1 cellular context compared by ENCODE assay signal in the genomic region with DNA sequence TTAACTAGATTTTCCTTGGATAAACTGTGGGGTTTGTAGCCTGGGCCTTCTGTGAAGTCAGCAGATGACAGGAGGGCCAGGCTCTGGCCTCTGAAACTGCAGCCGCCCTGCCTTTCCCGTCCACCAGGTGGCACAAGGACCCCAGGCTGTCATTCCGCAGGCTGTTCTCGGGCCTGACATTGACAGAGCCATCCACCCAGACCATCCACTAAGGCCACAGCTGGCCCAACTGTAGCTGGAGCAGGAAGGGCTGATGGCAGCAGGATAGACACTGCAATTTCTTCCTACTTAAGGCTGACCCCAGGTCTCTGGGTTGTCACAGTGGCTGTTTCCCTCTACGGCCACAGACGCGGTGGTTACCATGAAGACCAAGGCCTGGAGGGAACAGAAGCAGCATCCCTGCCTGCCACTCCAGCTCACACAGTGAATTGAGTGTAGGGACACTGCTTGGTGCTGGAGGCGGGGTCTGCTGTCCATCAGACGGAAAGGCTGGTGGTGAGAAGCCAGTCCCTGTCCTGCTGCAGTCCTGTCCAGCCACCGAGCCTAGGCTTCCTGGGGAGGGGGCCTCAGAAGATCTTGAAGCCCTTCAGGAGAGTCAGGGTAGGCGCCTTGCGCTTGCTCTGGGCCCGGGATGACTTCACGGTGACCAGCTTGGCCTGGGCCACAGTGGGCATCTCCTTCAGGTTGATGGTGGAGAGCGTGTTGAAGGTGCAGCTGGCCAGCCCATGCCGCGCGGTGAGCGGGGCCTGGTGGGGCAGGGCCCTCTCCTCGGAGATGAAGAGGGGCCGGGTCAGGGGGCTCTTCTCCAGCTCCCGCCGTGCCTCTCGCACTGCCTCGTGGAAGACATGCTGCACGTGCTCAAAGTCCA.
TF ChIP-seq lines count a peak whose summit lies in the region.

No MANE protein-coding gene starts in this region.

TF ChIP-seq in HepG2, 621 proteins besides CTCF, POLR2A, EP300 and RAD21 (continued from another document and continues in another):
- TF ChIP-seq MXD4 (CRISPR knock-in tag; IDR thresholded peaks at IDR 0.05): peak; percentile 65; the same call in 1 of the 2 replicates
- TF ChIP-seq, protein P1, sequence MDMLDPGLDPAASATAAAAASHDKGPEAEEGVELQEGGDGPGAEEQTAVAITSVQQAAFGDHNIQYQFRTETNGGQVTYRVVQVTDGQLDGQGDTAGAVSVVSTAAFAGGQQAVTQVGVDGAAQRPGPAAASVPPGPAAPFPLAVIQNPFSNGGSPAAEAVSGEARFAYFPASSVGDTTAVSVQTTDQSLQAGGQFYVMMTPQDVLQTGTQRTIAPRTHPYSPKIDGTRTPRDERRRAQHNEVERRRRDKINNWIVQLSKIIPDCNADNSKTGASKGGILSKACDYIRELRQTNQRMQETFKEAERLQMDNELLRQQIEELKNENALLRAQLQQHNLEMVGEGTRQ (IDR thresholded peaks at IDR 0.05; ENCODE audit: low read depth, low read length): no peak
- TF ChIP-seq, protein P1 (CRISPR knock-in tag; IDR thresholded peaks at IDR 0.05; ENCODE audit: borderline replicate concordance): no peak
- no peak for TF ChIP-seq KLF15 (CRISPR knock-in tag; IDR thresholded peaks at IDR 0.05; ENCODE audit: borderline replicate concordance)
- TF ChIP-seq, protein P2, sequence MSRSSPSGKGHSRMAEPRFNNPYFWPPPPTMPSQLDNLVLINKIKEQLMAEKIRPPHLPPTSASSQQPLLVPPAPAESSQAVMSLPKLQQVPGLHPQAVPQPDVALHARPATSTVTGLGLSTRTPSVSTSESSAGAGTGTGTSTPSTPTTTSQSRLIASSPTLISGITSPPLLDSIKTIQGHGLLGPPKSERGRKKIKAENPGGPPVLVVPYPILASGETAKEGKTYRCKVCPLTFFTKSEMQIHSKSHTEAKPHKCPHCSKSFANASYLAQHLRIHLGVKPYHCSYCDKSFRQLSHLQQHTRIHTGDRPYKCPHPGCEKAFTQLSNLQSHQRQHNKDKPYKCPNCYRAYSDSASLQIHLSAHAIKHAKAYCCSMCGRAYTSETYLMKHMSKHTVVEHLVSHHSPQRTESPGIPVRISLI (CRISPR knock-in tag; IDR thresholded peaks at IDR 0.05; ENCODE audit: borderline replicate concordance): 0 out of 2 replicates have a peak, but pooled peaks have one; percentile 22
- no peak for TF ChIP-seq ZNF775 (CRISPR knock-in tag; IDR thresholded peaks at IDR 0.05; ENCODE audit: borderline replicate concordance)
- no peak for TF ChIP-seq SMYD3 (CRISPR knock-in tag; IDR thresholded peaks at IDR 0.05)
- TF ChIP-seq RBM22 (optimal IDR thresholded peaks at IDR 0.05; ENCODE audit: low read length): no peak
- no peak for TF ChIP-seq ZBTB3 (CRISPR knock-in tag; IDR thresholded peaks at IDR 0.05; ENCODE audit: borderline replicate concordance, low read depth)
- TF ChIP-seq, protein P3, sequence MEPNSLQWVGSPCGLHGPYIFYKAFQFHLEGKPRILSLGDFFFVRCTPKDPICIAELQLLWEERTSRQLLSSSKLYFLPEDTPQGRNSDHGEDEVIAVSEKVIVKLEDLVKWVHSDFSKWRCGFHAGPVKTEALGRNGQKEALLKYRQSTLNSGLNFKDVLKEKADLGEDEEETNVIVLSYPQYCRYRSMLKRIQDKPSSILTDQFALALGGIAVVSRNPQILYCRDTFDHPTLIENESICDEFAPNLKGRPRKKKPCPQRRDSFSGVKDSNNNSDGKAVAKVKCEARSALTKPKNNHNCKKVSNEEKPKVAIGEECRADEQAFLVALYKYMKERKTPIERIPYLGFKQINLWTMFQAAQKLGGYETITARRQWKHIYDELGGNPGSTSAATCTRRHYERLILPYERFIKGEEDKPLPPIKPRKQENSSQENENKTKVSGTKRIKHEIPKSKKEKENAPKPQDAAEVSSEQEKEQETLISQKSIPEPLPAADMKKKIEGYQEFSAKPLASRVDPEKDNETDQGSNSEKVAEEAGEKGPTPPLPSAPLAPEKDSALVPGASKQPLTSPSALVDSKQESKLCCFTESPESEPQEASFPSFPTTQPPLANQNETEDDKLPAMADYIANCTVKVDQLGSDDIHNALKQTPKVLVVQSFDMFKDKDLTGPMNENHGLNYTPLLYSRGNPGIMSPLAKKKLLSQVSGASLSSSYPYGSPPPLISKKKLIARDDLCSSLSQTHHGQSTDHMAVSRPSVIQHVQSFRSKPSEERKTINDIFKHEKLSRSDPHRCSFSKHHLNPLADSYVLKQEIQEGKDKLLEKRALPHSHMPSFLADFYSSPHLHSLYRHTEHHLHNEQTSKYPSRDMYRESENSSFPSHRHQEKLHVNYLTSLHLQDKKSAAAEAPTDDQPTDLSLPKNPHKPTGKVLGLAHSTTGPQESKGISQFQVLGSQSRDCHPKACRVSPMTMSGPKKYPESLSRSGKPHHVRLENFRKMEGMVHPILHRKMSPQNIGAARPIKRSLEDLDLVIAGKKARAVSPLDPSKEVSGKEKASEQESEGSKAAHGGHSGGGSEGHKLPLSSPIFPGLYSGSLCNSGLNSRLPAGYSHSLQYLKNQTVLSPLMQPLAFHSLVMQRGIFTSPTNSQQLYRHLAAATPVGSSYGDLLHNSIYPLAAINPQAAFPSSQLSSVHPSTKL (CRISPR knock-in tag; IDR thresholded peaks at IDR 0.05): peak; percentile 59
- TF ChIP-seq, protein P4, sequence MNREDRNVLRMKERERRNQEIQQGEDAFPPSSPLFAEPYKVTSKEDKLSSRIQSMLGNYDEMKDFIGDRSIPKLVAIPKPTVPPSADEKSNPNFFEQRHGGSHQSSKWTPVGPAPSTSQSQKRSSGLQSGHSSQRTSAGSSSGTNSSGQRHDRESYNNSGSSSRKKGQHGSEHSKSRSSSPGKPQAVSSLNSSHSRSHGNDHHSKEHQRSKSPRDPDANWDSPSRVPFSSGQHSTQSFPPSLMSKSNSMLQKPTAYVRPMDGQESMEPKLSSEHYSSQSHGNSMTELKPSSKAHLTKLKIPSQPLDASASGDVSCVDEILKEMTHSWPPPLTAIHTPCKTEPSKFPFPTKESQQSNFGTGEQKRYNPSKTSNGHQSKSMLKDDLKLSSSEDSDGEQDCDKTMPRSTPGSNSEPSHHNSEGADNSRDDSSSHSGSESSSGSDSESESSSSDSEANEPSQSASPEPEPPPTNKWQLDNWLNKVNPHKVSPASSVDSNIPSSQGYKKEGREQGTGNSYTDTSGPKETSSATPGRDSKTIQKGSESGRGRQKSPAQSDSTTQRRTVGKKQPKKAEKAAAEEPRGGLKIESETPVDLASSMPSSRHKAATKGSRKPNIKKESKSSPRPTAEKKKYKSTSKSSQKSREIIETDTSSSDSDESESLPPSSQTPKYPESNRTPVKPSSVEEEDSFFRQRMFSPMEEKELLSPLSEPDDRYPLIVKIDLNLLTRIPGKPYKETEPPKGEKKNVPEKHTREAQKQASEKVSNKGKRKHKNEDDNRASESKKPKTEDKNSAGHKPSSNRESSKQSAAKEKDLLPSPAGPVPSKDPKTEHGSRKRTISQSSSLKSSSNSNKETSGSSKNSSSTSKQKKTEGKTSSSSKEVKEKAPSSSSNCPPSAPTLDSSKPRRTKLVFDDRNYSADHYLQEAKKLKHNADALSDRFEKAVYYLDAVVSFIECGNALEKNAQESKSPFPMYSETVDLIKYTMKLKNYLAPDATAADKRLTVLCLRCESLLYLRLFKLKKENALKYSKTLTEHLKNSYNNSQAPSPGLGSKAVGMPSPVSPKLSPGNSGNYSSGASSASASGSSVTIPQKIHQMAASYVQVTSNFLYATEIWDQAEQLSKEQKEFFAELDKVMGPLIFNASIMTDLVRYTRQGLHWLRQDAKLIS (CRISPR knock-in tag; IDR thresholded peaks at IDR 0.05): no peak
- TF ChIP-seq HCFC1 (IDR thresholded peaks at IDR 0.05; ENCODE audit: low read depth, low read length): no peak
- TF ChIP-seq, protein P5, sequence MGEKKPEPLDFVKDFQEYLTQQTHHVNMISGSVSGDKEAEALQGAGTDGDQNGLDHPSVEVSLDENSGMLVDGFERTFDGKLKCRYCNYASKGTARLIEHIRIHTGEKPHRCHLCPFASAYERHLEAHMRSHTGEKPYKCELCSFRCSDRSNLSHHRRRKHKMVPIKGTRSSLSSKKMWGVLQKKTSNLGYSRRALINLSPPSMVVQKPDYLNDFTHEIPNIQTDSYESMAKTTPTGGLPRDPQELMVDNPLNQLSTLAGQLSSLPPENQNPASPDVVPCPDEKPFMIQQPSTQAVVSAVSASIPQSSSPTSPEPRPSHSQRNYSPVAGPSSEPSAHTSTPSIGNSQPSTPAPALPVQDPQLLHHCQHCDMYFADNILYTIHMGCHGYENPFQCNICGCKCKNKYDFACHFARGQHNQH (CRISPR knock-in tag; IDR thresholded peaks at IDR 0.05): no peak
- TF ChIP-seq, protein P6, sequence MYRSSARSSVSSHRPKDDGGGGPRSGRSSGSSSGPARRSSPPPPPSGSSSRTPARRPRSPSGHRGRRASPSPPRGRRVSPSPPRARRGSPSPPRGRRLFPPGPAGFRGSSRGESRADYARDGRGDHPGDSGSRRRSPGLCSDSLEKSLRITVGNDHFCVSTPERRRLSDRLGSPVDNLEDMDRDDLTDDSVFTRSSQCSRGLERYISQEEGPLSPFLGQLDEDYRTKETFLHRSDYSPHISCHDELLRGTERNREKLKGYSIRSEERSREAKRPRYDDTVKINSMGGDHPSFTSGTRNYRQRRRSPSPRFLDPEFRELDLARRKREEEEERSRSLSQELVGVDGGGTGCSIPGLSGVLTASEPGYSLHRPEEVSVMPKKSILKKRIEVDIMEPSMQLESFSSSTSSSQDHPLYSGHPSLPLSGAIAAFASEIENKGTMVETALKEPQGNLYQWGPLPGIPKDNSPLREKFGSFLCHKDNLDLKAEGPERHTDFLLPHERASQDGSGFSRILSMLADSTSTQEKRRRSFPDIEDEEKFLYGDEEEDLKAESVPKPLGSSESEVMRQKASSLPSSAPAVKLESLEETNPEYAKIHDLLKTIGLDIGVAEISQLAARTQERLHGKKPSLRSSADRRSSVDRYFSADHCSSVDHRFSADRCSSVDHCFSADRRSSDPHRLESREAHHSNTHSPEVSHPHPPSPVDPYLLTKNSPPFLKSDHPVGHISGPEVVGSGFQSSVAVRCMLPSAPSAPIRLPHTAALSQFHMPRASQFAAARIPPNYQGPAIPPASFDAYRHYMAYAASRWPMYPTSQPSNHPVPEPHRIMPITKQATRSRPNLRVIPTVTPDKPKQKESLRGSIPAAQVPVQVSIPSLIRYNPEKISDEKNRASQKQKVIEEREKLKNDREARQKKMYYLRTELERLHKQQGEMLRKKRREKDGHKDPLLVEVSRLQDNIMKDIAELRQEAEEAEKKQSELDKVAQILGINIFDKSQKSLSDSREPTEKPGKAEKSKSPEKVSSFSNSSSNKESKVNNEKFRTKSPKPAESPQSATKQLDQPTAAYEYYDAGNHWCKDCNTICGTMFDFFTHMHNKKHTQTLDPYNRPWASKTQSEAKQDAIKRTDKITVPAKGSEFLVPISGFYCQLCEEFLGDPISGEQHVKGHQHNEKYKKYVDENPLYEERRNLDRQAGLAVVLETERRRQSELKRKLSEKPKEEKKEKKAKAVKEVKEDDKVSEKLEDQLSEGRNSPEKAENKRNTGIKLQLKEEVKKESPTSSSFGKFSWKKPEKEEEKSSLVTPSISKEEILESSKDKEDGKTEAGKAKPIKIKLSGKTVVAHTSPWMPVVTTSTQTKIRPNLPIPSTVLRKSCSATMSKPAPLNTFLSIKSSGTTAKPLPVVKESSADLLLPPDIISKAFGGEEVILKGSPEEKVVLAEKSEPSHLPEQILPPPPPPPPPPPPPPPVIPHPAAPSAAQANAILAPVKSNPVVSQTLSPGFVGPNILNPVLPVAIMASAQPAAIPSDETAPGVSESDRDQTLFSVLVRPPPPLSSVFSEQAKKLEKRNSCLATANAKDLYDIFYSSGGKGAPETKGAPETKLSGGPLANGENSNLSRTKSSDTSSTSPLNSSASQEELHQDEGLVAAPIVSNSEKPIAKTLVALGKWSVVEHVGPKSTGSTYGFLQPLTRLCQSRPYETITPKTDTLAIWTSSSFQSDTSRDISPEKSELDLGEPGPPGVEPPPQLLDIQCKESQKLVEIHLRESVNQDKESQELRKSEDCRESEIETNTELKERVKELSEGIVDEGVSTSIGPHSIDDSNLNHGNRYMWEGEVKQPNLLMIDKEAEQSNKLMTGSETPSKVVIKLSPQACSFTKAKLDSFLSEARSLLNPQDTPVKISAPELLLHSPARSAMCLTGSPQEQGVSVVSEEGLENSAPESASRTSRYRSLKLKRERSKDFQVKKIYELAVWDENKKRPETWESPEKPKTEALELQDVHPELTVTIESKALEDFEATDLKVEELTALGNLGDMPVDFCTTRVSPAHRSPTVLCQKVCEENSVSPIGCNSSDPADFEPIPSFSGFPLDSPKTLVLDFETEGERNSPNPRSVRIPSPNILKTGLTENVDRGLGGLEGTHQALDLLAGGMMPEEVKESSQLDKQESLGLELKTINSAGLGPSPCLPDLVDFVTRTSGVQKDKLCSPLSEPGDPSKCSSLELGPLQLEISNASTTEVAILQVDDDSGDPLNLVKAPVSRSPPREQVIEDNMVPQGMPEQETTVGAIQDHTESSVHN (CRISPR knock-in tag; IDR thresholded peaks at IDR 0.05): no peak
- no peak for TF ChIP-seq ARID2 (CRISPR knock-in tag; IDR thresholded peaks at IDR 0.05; ENCODE audit: borderline replicate concordance)
- TF ChIP-seq HNRNPUL1 (IDR thresholded peaks at IDR 0.05; ENCODE audit: low read depth, low read length): no peak
- TF ChIP-seq ZNF790 (CRISPR knock-in tag; IDR thresholded peaks at IDR 0.05; ENCODE audit: borderline replicate concordance): no peak
- TF ChIP-seq SMAD9 (CRISPR knock-in tag; IDR thresholded peaks at IDR 0.05): no peak
- TF ChIP-seq, protein P7, sequence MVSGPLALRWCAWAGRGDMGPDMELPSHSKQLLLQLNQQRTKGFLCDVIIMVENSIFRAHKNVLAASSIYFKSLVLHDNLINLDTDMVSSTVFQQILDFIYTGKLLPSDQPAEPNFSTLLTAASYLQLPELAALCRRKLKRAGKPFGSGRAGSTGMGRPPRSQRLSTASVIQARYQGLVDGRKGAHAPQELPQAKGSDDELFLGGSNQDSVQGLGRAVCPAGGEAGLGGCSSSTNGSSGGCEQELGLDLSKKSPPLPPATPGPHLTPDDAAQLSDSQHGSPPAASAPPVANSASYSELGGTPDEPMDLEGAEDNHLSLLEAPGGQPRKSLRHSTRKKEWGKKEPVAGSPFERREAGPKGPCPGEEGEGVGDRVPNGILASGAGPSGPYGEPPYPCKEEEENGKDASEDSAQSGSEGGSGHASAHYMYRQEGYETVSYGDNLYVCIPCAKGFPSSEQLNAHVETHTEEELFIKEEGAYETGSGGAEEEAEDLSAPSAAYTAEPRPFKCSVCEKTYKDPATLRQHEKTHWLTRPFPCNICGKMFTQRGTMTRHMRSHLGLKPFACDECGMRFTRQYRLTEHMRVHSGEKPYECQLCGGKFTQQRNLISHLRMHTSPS (CRISPR knock-in tag; IDR thresholded peaks at IDR 0.05; ENCODE audit: low read depth): no peak
- TF ChIP-seq, protein P8, sequence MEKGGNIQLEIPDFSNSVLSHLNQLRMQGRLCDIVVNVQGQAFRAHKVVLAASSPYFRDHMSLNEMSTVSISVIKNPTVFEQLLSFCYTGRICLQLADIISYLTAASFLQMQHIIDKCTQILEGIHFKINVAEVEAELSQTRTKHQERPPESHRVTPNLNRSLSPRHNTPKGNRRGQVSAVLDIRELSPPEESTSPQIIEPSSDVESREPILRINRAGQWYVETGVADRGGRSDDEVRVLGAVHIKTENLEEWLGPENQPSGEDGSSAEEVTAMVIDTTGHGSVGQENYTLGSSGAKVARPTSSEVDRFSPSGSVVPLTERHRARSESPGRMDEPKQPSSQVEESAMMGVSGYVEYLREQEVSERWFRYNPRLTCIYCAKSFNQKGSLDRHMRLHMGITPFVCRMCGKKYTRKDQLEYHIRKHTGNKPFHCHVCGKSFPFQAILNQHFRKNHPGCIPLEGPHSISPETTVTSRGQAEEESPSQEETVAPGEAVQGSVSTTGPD (CRISPR knock-in tag; IDR thresholded peaks at IDR 0.05): no peak
- no peak for TF ChIP-seq CHCHD3 (CRISPR knock-in tag; IDR thresholded peaks at IDR 0.05)
